In genomic region chr6:35688605-35689322, GRCh38 we compare ENCODE assay signal across 8 cellular contexts. TPM values are rescaled to one million over a fixed set of nuclear protein-coding genes. Genes with fewer than 3 reads are reported as not detected.
A peak's percentile ranks its signal among the peaks of the same experiment; 100 is the strongest.
DNase-seq lines count a peak whose midpoint lies in the region; ATAC-seq, FAIRE-seq and TF ChIP-seq lines count a peak whose summit lies in the region.

FKBP5 (minus strand) TSS chr6:35688915; CDS start chr6:35642824, 46,091 bp downstream.

- peak within 1 kb of the TSS; percentile 90 for H2AFZ ChIP-seq in endothelial cell of umbilical vein (ENCODE audit: low read depth, low read length)

- peak within 1 kb of the TSS; percentile 55 to 91 (median 56) for H3K4me3 ChIP-seq in endothelial cell of umbilical vein (replicated peaks in 1 of 3; ENCODE audit: insufficient read depth in 1 of 3, low read depth in 1 of 3, low read length in 3 of 3)

- intact Hi-C loops in endothelial cell of umbilical vein (cut with micrococcal nuclease), result loop anchor here (1.0 kb wide), 4 partner anchors 31 to 85 kb away; no protein-coding TSS in a partner anchor

- dilution Hi-C loops in endothelial cell of umbilical vein (cut with MboI; ENCODE audit: extremely low pct_ligation_motif_present, low sequenced_read_pairs), result no loop called here

- peak within 1 kb of the TSS; percentile 92 for H3K4me2 ChIP-seq in endothelial cell of umbilical vein (ENCODE audit: insufficient read depth, low read length)

- H3K27me3 ChIP-seq in endothelial cell of umbilical vein (ENCODE audit: control insufficient read depth in 2 of 2, insufficient read depth in 2 of 2, low read length in 2 of 2), result no peaks in the 10 kb centered on the region

- peak; percentile 85 for ATAC-seq in HG03457 (IDR thresholded peaks at IDR 0.05; ENCODE audit: unreplicated experiment)

- no peak for TF ChIP-seq CTCF in C4-2B (conservative IDR thresholded peaks at IDR 0.05)
- TF ChIP-seq CTCF in endothelial cell of umbilical vein (IDR thresholded peaks at IDR 0.05; ENCODE audit: extremely low read depth in 1 of 2, insufficient read depth in 1 of 2, low read depth in 1 of 2, low read length in 2 of 2), result no peak

- CTCF ChIA-PET in endothelial cell of umbilical vein (lab: Charles Lee), result interaction anchor here (7.8 kb wide), 1 partner anchor 48 kb away, joined by 100 read pairs; the partner anchor contains the start of gene ARMC12

- peak; percentile 92 for TF ChIP-seq POLR2A in endothelial cell of umbilical vein (IDR thresholded peaks at IDR 0.05; ENCODE audit: low read depth, low read length)

- no TSS peak for BruUV-seq in endothelial cell of umbilical vein (replicated peaks; lab: Mats Ljungman, UMichigan)

- H3K79me2 ChIP-seq in endothelial cell of umbilical vein (ENCODE audit: control insufficient read depth, insufficient read depth, low read length), result peaks cover 41% of the 10 kb centered on the region

- peak within 1 kb of the TSS; percentile 94 for H3K27ac ChIP-seq in C4-2B
- peak within 1 kb of the TSS; percentile 79 for H3K27ac ChIP-seq in endothelial cell of umbilical vein (ENCODE audit: insufficient read depth, low read depth, low read length)

- H3K9me3 ChIP-seq in endothelial cell of umbilical vein (replicated peaks; ENCODE audit: control insufficient read depth, insufficient read depth, low read length), result no peaks in the 10 kb centered on the region

- POLR2A ChIA-PET in endothelial cell of umbilical vein (lab: Charles Lee), result no interaction called here

- no peaks in the 10 kb centered on the region for H3K9me1 ChIP-seq in endothelial cell of umbilical vein (replicated peaks; ENCODE audit: control insufficient read depth, extremely low read depth, insufficient read depth, low read length)

- no peaks in the 10 kb centered on the region for H4K20me1 ChIP-seq in endothelial cell of umbilical vein (replicated peaks; ENCODE audit: control insufficient read depth, extremely low read depth, insufficient read depth, low read length)

- H3K9ac ChIP-seq in endothelial cell of umbilical vein (replicated peaks; ENCODE audit: extremely low read depth, insufficient read depth, low read length), result peak within 1 kb of the TSS; percentile 89

- DNase-seq in GM19240 (ENCODE audit: insufficient read length, low spot score) (peak; percentile 90), NOMO-1 treated with dmso at 0.1 percent for 144 hours (lab: John Stamatoyannopoulos, UW; ENCODE audit: unreplicated experiment) (peak; percentile 63), endothelial cell of umbilical vein (ENCODE audit: low read depth, low spot score) (peak; percentile 89), middle frontal gyrus (ENCODE audit: extremely low spot score, low spot score) (peak; percentile 61)
- peak; percentile 93 for DNase-seq in activated CD8-positive, alpha-beta memory T cell treated with anti-CD3 and anti-CD28 coated beads, Interleukin-2, amount 50 U/mL, for 48 hours
- peak; percentile 87 to 92 for DNase-seq in stimulated activated CD8-positive, alpha-beta memory T cell treated with anti-CD3 and anti-CD28 coated beads, Interleukin-2, amount 100 ng/mL, for 48 hours (ENCODE audit: low read depth in 2 of 2)

- H3K36me3 ChIP-seq in endothelial cell of umbilical vein (ENCODE audit: control insufficient read depth in 2 of 2, extremely low read depth in 1 of 2, insufficient read depth in 2 of 2, low read length in 2 of 2), result no peaks in the 10 kb centered on the region

- peaks cover 10% of the 10 kb centered on the region for H3K4me1 ChIP-seq in endothelial cell of umbilical vein (ENCODE audit: control insufficient read depth, extremely low read depth, insufficient read depth, low read length)

- peak; percentile 75 for FAIRE-seq in endothelial cell of umbilical vein (lab: Jason Lieb, UNC)

TF ChIP-seq in endothelial cell of umbilical vein, 7 proteins besides CTCF, POLR2A, EP300 and RAD21:
- TF ChIP-seq POLR2AphosphoS5 (IDR thresholded peaks at IDR 0.05; ENCODE audit: insufficient read depth, low read depth, low read length), result peak; percentile 94
- TF ChIP-seq EZH2 (IDR thresholded peaks at IDR 0.05; ENCODE audit: borderline replicate concordance, low read depth, low read length, severe bottlenecking), result no peak
- TF ChIP-seq FOS (IDR thresholded peaks at IDR 0.05; ENCODE audit: borderline replicate concordance, insufficient read depth, low read length), result no peak
- TF ChIP-seq GATA2 (IDR thresholded peaks at IDR 0.05; ENCODE audit: insufficient read depth, insufficient read length, low read depth, low read length), result no peak
- no peak for TF ChIP-seq JUN (IDR thresholded peaks at IDR 0.05; ENCODE audit: borderline replicate concordance, insufficient read depth, insufficient read length, low read depth)
- peak; percentile 75 for TF ChIP-seq MAX (IDR thresholded peaks at IDR 0.05; ENCODE audit: insufficient read depth, insufficient read length)
- TF ChIP-seq MYC (IDR thresholded peaks at IDR 0.05; ENCODE audit: low read depth, low read length), result no peak

RNA-seq across cellular contexts. Expression of gene FKBP5, which starts in this region (rescaled TPM):
- total RNA-seq in endothelial cell of umbilical vein, result 56.8 and 70.6 TPM in 2 replicates
- 11.4 and 16.7 TPM in 2 replicates for polyA plus RNA-seq in endothelial cell of umbilical vein
- 25.2 and 28.8 TPM in 2 replicates for polyA plus RNA-seq in endothelial cell of umbilical vein (2011; cell fraction: cytosol; rRNA removed)
- 21.3 and 25.5 TPM in 2 replicates for polyA plus RNA-seq in endothelial cell of umbilical vein (2011; cell fraction: nucleus; rRNA removed)
- 45.7 and 53.5 TPM in 2 replicates for polyA plus RNA-seq in endothelial cell of umbilical vein (2012)
- 16.7 and 19.6 TPM in 2 replicates for polyA minus RNA-seq in endothelial cell of umbilical vein
- 6.9 TPM for polyA minus RNA-seq in endothelial cell of umbilical vein (2011; cell fraction: cytosol; rRNA and poly(A)+ RNA removed)
- 14.3 and 19.4 TPM in 2 replicates for polyA minus RNA-seq in endothelial cell of umbilical vein (2011; cell fraction: nucleus; rRNA and poly(A)+ RNA removed)

Comparison
In these comparisons a context has a peak if more than half of its experiments do, and no peak if none do; other contexts are left out.
1. Peak in every context shown above with its lines: DNase-seq, ATAC-seq, H3K4me3 ChIP-seq and H3K27ac ChIP-seq.